Comparison of ENCODE assay signal across 28 cellular contexts in genomic region chr3:184846500-184846899, GRCh38.
"Had no signal": no experiment of that assay in that cellular context is flagged by ENCODE, and none has a peak within 500 bp of the region (broad histone marks: within the 10 kb centered on the region; RNA-seq: fewer than 3 reads in every experiment).

No MANE protein-coding gene starts in this region.

- H3K27me3 ChIP-seq: adrenal gland, body of pancreas, heart left ventricle had no signal

- H3K27ac ChIP-seq: adrenal gland, body of pancreas, epithelial cell of prostate, heart left ventricle had no signal

- H3K36me3 ChIP-seq: adrenal gland had no signal

- H3K9me3 ChIP-seq: adrenal gland, body of pancreas, heart left ventricle had no signal

- DNase-seq: activated CD4-positive, alpha-beta memory T cell treated with anti-CD3 and anti-CD28 coated beads for 36 hours; activated CD4-positive, alpha-beta T cell treated with anti-CD3 and anti-CD28 coated beads for 36 hours; activated CD4-positive, alpha-beta T cell treated with anti-CD3 and anti-CD28 coated beads, Interleukin-2, amount 10 ng/mL, durations not matched to agents 24 days and 14 days; activated CD4-positive, CD25-positive, alpha-beta regulatory T cell; activated CD4-positive, CD25-positive, alpha-beta regulatory T cell treated with anti-CD3 and anti-CD28 coated beads, Interleukin-2, amount 50 U/mL, for 72 hours; activated CD8-positive, alpha-beta memory T cell treated with anti-CD3 and anti-CD28 coated beads, Interleukin-2, amount 10 ng/mL, durations not matched to agents 7 days and 5 days; activated CD8-positive, alpha-beta memory T cell treated with anti-CD3 and anti-CD28 coated beads, Interleukin-2, amount 50 U/mL, for 4 hours; activated CD8-positive, alpha-beta T cell treated with anti-CD3 and anti-CD28 coated beads, Interleukin-2, amount 10 ng/mL, durations not matched to agents 7 days and 5 days; activated effector memory CD4-positive, alpha-beta T cell treated with anti-CD3 and anti-CD28 coated beads, Interleukin-2, amount 50 U/mL, for 16 hours; activated naive CD4-positive, alpha-beta T cell treated with anti-CD3 and anti-CD28 coated beads for 36 hours; activated naive CD8-positive, alpha-beta T cell treated with anti-CD3 and anti-CD28 coated beads for 36 hours; activated naive CD8-positive, alpha-beta T cell treated with anti-CD3 and anti-CD28 coated beads, Interleukin-2, amount 50 U/mL, for 24 hours; activated T-cell treated with anti-CD3 and anti-CD28 coated beads, Interleukin-2, amount 50 U/mL, for 1 hour; activated T-cell treated with anti-CD3 and anti-CD28 coated beads, Interleukin-2, amount 50 U/mL, for 48 hours; adrenal gland; amygdala; aorta; body of pancreas; caudate nucleus; cortex of kidney; dermis blood vessel endothelial cell; effector CD4-positive, alpha-beta T cell; effector memory CD8-positive, alpha-beta T cell; foreskin fibroblast; glutamatergic neuron; heart left ventricle; T-helper 2 cell had no signal

- H3K4me1 ChIP-seq: adrenal gland, body of pancreas, heart left ventricle had no signal

- H3K4me3 ChIP-seq: adrenal gland, body of pancreas, heart left ventricle had no signal
